8 cellular contexts compared by ENCODE assay signal in genomic region chr2:69582582-69583176, GRCh38.
A peak's percentile ranks its signal among the peaks of the same experiment; 100 is the strongest.
DNase-seq lines count a peak whose midpoint lies in the region; ATAC-seq and TF ChIP-seq lines count a peak whose summit lies in the region.

No MANE protein-coding gene starts in this region.

- H3K4me3 Mint-ChIP-seq in central memory CD8-positive, alpha-beta T cell = peak overlapping the region; percentile 48
- H3K4me3 Mint-ChIP-seq in natural killer cell = peak overlapping the region; percentile 78

- intact Hi-C loops in natural killer cell (cut with micrococcal nuclease) = no loop called here

- no peak for TF ChIP-seq CTCF in natural killer cell (IDR thresholded peaks at IDR 0.05)

- peak; percentile 58 for ATAC-seq in central memory CD8-positive, alpha-beta T cell (replicated peaks; ENCODE audit: extremely low read depth, poor library complexity, severe bottlenecking)
- peak; percentile 58 to 74 (median 68) for ATAC-seq in natural killer cell
- no peak for ATAC-seq in HG03521 (IDR thresholded peaks at IDR 0.05; ENCODE audit: unreplicated experiment)
- ATAC-seq in HG03196 (IDR thresholded peaks at IDR 0.05; ENCODE audit: unreplicated experiment) = no peak

- H3K27me3 Mint-ChIP-seq in central memory CD8-positive, alpha-beta T cell = no peaks in the 10 kb centered on the region
- no peaks in the 10 kb centered on the region for H3K27me3 Mint-ChIP-seq in natural killer cell (ENCODE audit: low read depth in 2 of 2)

- peak; percentile 33 for DNase-seq in Daoy (ENCODE audit: low read depth)
- peak; percentile 19 for DNase-seq in LHCN-M2 (ENCODE audit: low read depth)
- no peak for DNase-seq in central memory CD8-positive, alpha-beta T cell (ENCODE audit: low spot score in 2 of 2)
- DNase-seq in natural killer cell = no peak
- DNase-seq in NCI-H1436 treated with DMSO at 0.1 percent for 48 hours (lab: John Stamatoyannopoulos, UW) = no peak
- DNase-seq in NCI-H146 (lab: John Stamatoyannopoulos, UW) = no peak

- H3K9me3 Mint-ChIP-seq in central memory CD8-positive, alpha-beta T cell = no peaks in the 10 kb centered on the region
- no peaks in the 10 kb centered on the region for H3K9me3 Mint-ChIP-seq in natural killer cell

- peaks cover 6% of the 10 kb centered on the region for H3K36me3 Mint-ChIP-seq in central memory CD8-positive, alpha-beta T cell (ENCODE audit: insufficient read depth)
- no peaks in the 10 kb centered on the region for H3K36me3 Mint-ChIP-seq in natural killer cell

- H3K27ac Mint-ChIP-seq in central memory CD8-positive, alpha-beta T cell (ENCODE audit: low read depth) = peak overlapping the region; percentile 9
- H3K27ac Mint-ChIP-seq in natural killer cell = peak overlapping the region; percentile 71 to 86

- peaks cover 83% of the 10 kb centered on the region for H3K4me1 Mint-ChIP-seq in central memory CD8-positive, alpha-beta T cell
- peaks cover 72 to 81% of the 10 kb centered on the region in 2 donors for H3K4me1 Mint-ChIP-seq in natural killer cell

Comparison
In these comparisons a context has a peak if more than half of its experiments do, and no peak if none do; other contexts are left out.
1. DNase-seq: peak in Daoy (single experiment) and LHCN-M2 (single experiment); none in central memory CD8-positive, alpha-beta T cell (0 of 2), natural killer cell (single experiment), NCI-H1436 treated with DMSO at 0.1 percent for 48 hours (single experiment) and NCI-H146 (single experiment).
2. ATAC-seq: peak in central memory CD8-positive, alpha-beta T cell (single experiment) and natural killer cell (3 of 3); none in HG03521 (single experiment) and HG03196 (single experiment).